8 cellular contexts compared by ENCODE assay signal in genomic region chr12:56722832-56723231, GRCh38. TPM values are rescaled to one million over a fixed set of nuclear protein-coding genes. Genes with fewer than 3 reads are reported as not detected.
A peak's percentile ranks its signal among the peaks of the same experiment; 100 is the strongest.
DNase-seq lines count a peak whose midpoint lies in the region; ATAC-seq, FAIRE-seq and TF ChIP-seq lines count a peak whose summit lies in the region.

No MANE protein-coding gene starts in this region.

- TF ChIP-seq POLR2A in right lobe of liver (IDR thresholded peaks at IDR 0.05): no peak
- TF ChIP-seq POLR2A in vagina (IDR thresholded peaks at IDR 0.05): no peak

- H3K9me3 ChIP-seq in heart right ventricle (no peaks in the 10 kb centered on the region), right lobe of liver (no peaks in the 10 kb centered on the region), vagina (no peaks in the 10 kb centered on the region)

- peaks cover 24 to 68% (median 60%) of the 10 kb centered on the region in 9 donors for H3K4me1 ChIP-seq in heart right ventricle
- peaks cover 0 to 50% (median 20%) of the 10 kb centered on the region in 4 donors for H3K4me1 ChIP-seq in right lobe of liver
- peaks cover 65% of the 10 kb centered on the region for H3K4me1 ChIP-seq in vagina

- H3K36me3 ChIP-seq in heart right ventricle (peaks cover 0 to 47% (median 14%) of the 10 kb centered on the region in 9 donors), right lobe of liver (peaks cover 0 to 18% (median 9%) of the 10 kb centered on the region in 4 donors), vagina (peaks cover 0 to 19% of the 10 kb centered on the region in 2 donors)

- no peaks in the 10 kb centered on the region for H3K27me3 ChIP-seq in heart right ventricle
- no peaks in the 10 kb centered on the region for H3K27me3 ChIP-seq in right lobe of liver
- H3K27me3 ChIP-seq in vagina: no peaks in the 10 kb centered on the region

- peak overlapping the region in 5 of 10 donors; percentile 90 to 96 (median 95) for H3K27ac ChIP-seq in heart right ventricle
- H3K27ac ChIP-seq in right lobe of liver: no peak overlapping the region
- H3K27ac ChIP-seq in vagina: peak overlapping the region; percentile 97

- TF ChIP-seq CTCF in heart right ventricle (IDR thresholded peaks at IDR 0.05) (no peak), astrocyte of the cerebellum (IDR thresholded peaks at IDR 0.05; ENCODE audit: low read depth, low read length, missing control alignments) (no peak), right lobe of liver (IDR thresholded peaks at IDR 0.05) (no peak), vagina (IDR thresholded peaks at IDR 0.05) (no peak)

- 64 to 83% methylated on average over 4 of the region's 4 CpGs for WGBS in heart right ventricle, 2 donors
- 52% methylated on average over 4 of the region's 4 CpGs for WGBS in right lobe of liver (ENCODE audit: insufficient coverage, low coverage, low lambda C conversion rate, missing lambda C conversion rate)

- FAIRE-seq in frontal cortex (lab: Jason Lieb, UNC): no peak

- in situ Hi-C loops in astrocyte of the cerebellum (cut with HindIII; ENCODE audit: low sequenced_read_pairs): no loop called here

- no peak for ATAC-seq in heart right ventricle
- no peak for ATAC-seq in left ventricle myocardium superior
- no peak for ATAC-seq in right lobe of liver
- ATAC-seq in HG03460 (IDR thresholded peaks at IDR 0.05; ENCODE audit: unreplicated experiment): no peak

- H3K4me3 ChIP-seq in heart right ventricle: peak overlapping the region in 9 of 10 donors; percentile 74 to 99 (median 86)
- H3K4me3 ChIP-seq in astrocyte of the cerebellum (ENCODE audit: low read depth, low read length): peak overlapping the region; percentile 15
- peak overlapping the region; percentile 3 to 90 (median 83) for H3K4me3 ChIP-seq in right lobe of liver
- H3K4me3 ChIP-seq in vagina: peak overlapping the region; percentile 64 to 81

- intact Hi-C loops in heart right ventricle (cut with DNase I) (loop anchor here in 6 of 10 donors (2.0 to 10.0 kb wide), 5 partner anchors 34 to 88 kb away; partner anchors contain the start of genes PTGES3 (in 3 of the 6), ATP5F1B (in 2 of the 6) and BAZ2A (in 1 of the 6)), left ventricle myocardium superior (cut with micrococcal nuclease) (no loop called here), right lobe of liver (cut with DNase I) (no loop called here), vagina (cut with DNase I) (no loop called here)

- DNase-seq in heart right ventricle (no peak), left ventricle myocardium superior (no peak), astrocyte of the cerebellum (ENCODE audit: low read depth) (no peak), right lobe of liver (no peak), vagina (ENCODE audit: extremely low spot score in 2 of 2) (no peak), RPMI8226 (no peak), frontal cortex (ENCODE audit: low spot score in 2 of 2) (no peak)

RNA-seq across cellular contexts. Expression of gene NACA, which starts 2.3 kb away (rescaled TPM):
- total RNA-seq in heart right ventricle (100 to 1,000 TPM; 476 to 727 (median 613) TPM), left ventricle myocardium superior (540 TPM), right lobe of liver (100 to 1,000 TPM; 218 to 501 (median 330) TPM), vagina (1,274 TPM), frontal cortex (969 TPM)
- polyA plus RNA-seq in heart right ventricle: 1,000 to 10,000 TPM; 1,105 to 1,249 TPM

RNA-seq across cellular contexts. Expression of gene PRIM1, which starts 29.3 kb away (rescaled TPM):
- 1 to 10 TPM; 1.8 to 4.7 (median 3.2) TPM for total RNA-seq in heart right ventricle
- polyA plus RNA-seq in heart right ventricle: 1 to 10 TPM; 1.9 to 3.0 TPM
- 4.0 TPM for total RNA-seq in left ventricle myocardium superior
- total RNA-seq in right lobe of liver: 1 to 10 TPM; 1.3 to 8.5 (median 4.5) TPM
- total RNA-seq in vagina: 12.8 TPM
- 31.0 TPM for total RNA-seq in frontal cortex

RNA-seq across cellular contexts. Expression of gene PTGES3, which starts 34.7 kb away (rescaled TPM):
- 100 to 1,000 TPM in 9 of 10 donors, 10 to 100 TPM in 1; 100.0 to 139 (median 110) TPM for total RNA-seq in heart right ventricle
- polyA plus RNA-seq in heart right ventricle: 10 to 100 TPM; 43.7 to 92.3 TPM
- total RNA-seq in left ventricle myocardium superior: 137 TPM
- total RNA-seq in right lobe of liver: 100 to 1,000 TPM in 2 of 6 experiments, 10 to 100 TPM in 4; 70.0 to 184 (median 81.8) TPM
- total RNA-seq in vagina: 81.0 TPM
- total RNA-seq in frontal cortex: 78.7 TPM

RNA-seq across cellular contexts. Expression of gene HSD17B6, which starts 40.3 kb away (rescaled TPM):
- total RNA-seq in heart right ventricle (under 1 TPM in 2 of 10 donors, not detected in 8; 0.15 to 0.42 TPM), left ventricle myocardium superior (0.25 TPM), right lobe of liver (1,000 to 10,000 TPM in 1 of 6 experiments, 100 to 1,000 TPM in 5; 243 to 1,112 (median 514) TPM), vagina (32.4 TPM), frontal cortex (2.4 TPM)
- under 1 TPM in 1 of 2 donors, not detected in 1; 0.13 TPM for polyA plus RNA-seq in heart right ventricle

Comparison
In these comparisons a context has a peak if more than half of its experiments do, and no peak if none do; other contexts are left out.
1. intact Hi-C loops: an anchor here in heart right ventricle (2.0 to 10.0 kb wide); none called in left ventricle myocardium superior, right lobe of liver and vagina.
2. H3K4me3 ChIP-seq: peak in every context shown above with its lines; median percentile 86 in heart right ventricle; 83 in right lobe of liver; 72 in vagina; 15 in astrocyte of the cerebellum.